In genomic region chr2:94858163-94858888, GRCh38 we compare ENCODE assay signal across 19 cellular contexts. TPM values are rescaled to one million over a fixed set of nuclear protein-coding genes. Genes with fewer than 3 reads are reported as not detected.
"Had no signal": no experiment of that assay in that cellular context is flagged by ENCODE, and none has a peak within 500 bp of the region (broad histone marks: within the 10 kb centered on the region; RNA-seq: fewer than 3 reads in every experiment).

No MANE protein-coding gene starts in this region.

RNA-seq across cellular contexts. Expression of gene TEKT4, which starts 12.9 kb away (rescaled TPM):
- total RNA-seq: kidney epithelial cell; left ventricle myocardium superior; lung microvascular endothelial cell; mucosa of descending colon; myocyte; natural killer cell treated with Interleukin-12 subunit alpha and Interleukin-12 subunit beta and Interleukin-15 and Interleukin-18, amount 100 ng/mL, for 72 hours; omental fat pad; pulmonary artery endothelial cell; smooth muscle cell; stomach; thoracic aorta; urinary bladder; vagina had no signal
- polyA plus RNA-seq: heart left ventricle; immature natural killer cell; naive thymus-derived CD4-positive, alpha-beta T cell; neural cell; pancreas; right cardiac atrium; smooth muscle cell; stomach; urinary bladder had no signal
